ENCODE assay signal across 8 cellular contexts in genomic region chr3:141011511-141012262, GRCh38. TPM values are rescaled to one million over a fixed set of nuclear protein-coding genes. Genes with fewer than 3 reads are reported as not detected.
DNase-seq lines count a peak whose midpoint lies in the region; ATAC-seq, FAIRE-seq and TF ChIP-seq lines count a peak whose summit lies in the region.

No MANE protein-coding gene starts in this region.

- H3K4me2 ChIP-seq in H1 (ENCODE audit: insufficient read depth in 1 of 2, low read depth in 2 of 2, low read length in 2 of 2), result no peak overlapping the region

- FAIRE-seq in H1 (lab: Jason Lieb, UNC), result peak; percentile 80

- no peak overlapping the region for H2AK5ac ChIP-seq in H1 (ENCODE audit: low read depth, low read length)

- peak overlapping the region; percentile 70; the same call in 1 of the 2 replicates for H2AFZ ChIP-seq in H1 (ENCODE audit: low read length)

- no peak overlapping the region for H3K9ac ChIP-seq in H1 (replicated peaks in 1 of 4; ENCODE audit: extremely low read depth in 1 of 4, low read depth in 3 of 4, low read length in 3 of 4)

- no peaks in the 10 kb centered on the region for H4K20me1 ChIP-seq in H1 (replicated peaks in 1 of 2; ENCODE audit: control insufficient read depth in 1 of 2, insufficient read depth in 2 of 2, low read length in 2 of 2)

- WGBS in H1 (ENCODE audit: extremely low coverage in 1 of 2, insufficient coverage in 1 of 2, insufficient read length in 1 of 2, insufficient replicate concordance in 2 of 2, low coverage in 1 of 2, low lambda C conversion rate in 2 of 2, missing lambda C conversion rate in 1 of 2), 2 experiments, result 29% methylated on average over 14 of the region's 14 CpGs; no CpG with 5 or more reads in 1 of the 2 experiments

- DNase-seq in AG09309 (ENCODE audit: low read depth), result no peak
- peak; percentile 70 for DNase-seq in NCI-H82 treated with DMSO at 0.1 percent for 48 hours (lab: John Stamatoyannopoulos, UW; ENCODE audit: unreplicated experiment)
- DNase-seq in activated CD8-positive, alpha-beta memory T cell treated with anti-CD3 and anti-CD28 coated beads for 4 hours (ENCODE audit: low read depth in 2 of 2), result peak; percentile 27
- DNase-seq in H1 (ENCODE audit: low read depth in 1 of 2, low spot score in 2 of 2), result peak; percentile 66 to 98
- DNase-seq in midbrain (lab: John Stamatoyannopoulos, UW), result peak; percentile 59
- DNase-seq in stimulated activated CD8-positive, alpha-beta memory T cell treated with anti-CD3 and anti-CD28 coated beads, Interleukin-4, amount 100 ng/mL, for 1 hour (ENCODE audit: low read depth in 2 of 2, low spot score in 1 of 2), result peak; percentile 32 to 54

- no peak for TF ChIP-seq POLR2A in H1 (IDR thresholded peaks at IDR 0.05; ENCODE audit: control extremely low read depth in 1 of 2, low read depth in 2 of 2, low read length in 2 of 2)

- H4K8ac ChIP-seq in H1 (ENCODE audit: extremely low read depth, insufficient read depth, low read length), result no peak overlapping the region

- H3K23me2 ChIP-seq in H1 (ENCODE audit: low read depth, low read length), result no peaks in the 10 kb centered on the region

- H2BK20ac ChIP-seq in H1 (ENCODE audit: low read length), result no peak overlapping the region

- no peak overlapping the region for H3K23ac ChIP-seq in H1 (ENCODE audit: insufficient read length)

- H4K91ac ChIP-seq in H1 (replicated peaks; ENCODE audit: insufficient read length, low read length), result no peak overlapping the region

- H4K5ac ChIP-seq in H1 (ENCODE audit: insufficient read length, low read depth, low read length), result no peak overlapping the region

- TF ChIP-seq RAD21 in H1 (IDR thresholded peaks at IDR 0.05 in 1 of 2, conservative IDR thresholded peaks at IDR 0.05 in 1 of 2; ENCODE audit: low read depth in 2 of 2, low read length in 2 of 2), result peak; percentile 91 to 94

- no peak overlapping the region for H3K14ac ChIP-seq in H1 (ENCODE audit: insufficient read length)

- H2BK12ac ChIP-seq in H1 (ENCODE audit: low read depth, low read length), result no peak overlapping the region

- no peak overlapping the region for H3K56ac ChIP-seq in H1 (replicated peaks; ENCODE audit: insufficient read length, low read depth, low read length)

- H3K18ac ChIP-seq in H1 (ENCODE audit: extremely low read depth, low read length), result no peak overlapping the region

- no peak overlapping the region for H2BK15ac ChIP-seq in H1 (ENCODE audit: low read length)

- no peak overlapping the region for H3K4ac ChIP-seq in H1 (replicated peaks; ENCODE audit: insufficient read length, low read depth, low read length)

- no peaks in the 10 kb centered on the region for H3K9me3 ChIP-seq in H1 (ENCODE audit: insufficient read depth in 2 of 2, low read depth in 1 of 2, low read length in 1 of 2)

- no peak overlapping the region for H2BK5ac ChIP-seq in H1 (ENCODE audit: low read depth, low read length)

- CTCF ChIA-PET in H1 (lab: Charles Lee; ENCODE audit: partially characterized antibody), result interaction anchor here (0.6 to 12.1 kb wide), 40 partner anchors 8 to 244 kb away, joined by 3 to 123 read pairs (median 5); partner anchors contain the start of gene SPSB4

- no peak overlapping the region for H3K27ac ChIP-seq in H1 (ENCODE audit: low read depth, low read length)

- TF ChIP-seq EP300 in H1 (IDR thresholded peaks at IDR 0.05; ENCODE audit: borderline replicate concordance in 1 of 2, low read depth in 2 of 2, low read length in 2 of 2), result no peak

- peaks cover 0 to 11% (median 0%) of the 10 kb centered on the region in 4 experiments; a peak in 2 of 7 replicates for H3K4me1 ChIP-seq in H1 (replicated peaks in 1 of 4; ENCODE audit: control insufficient read depth in 3 of 4, insufficient read depth in 4 of 4, low read length in 3 of 4)

- peaks cover 0 to 2% (median 0%) of the 10 kb centered on the region in 4 experiments; a peak in 1 of 7 replicates for H3K27me3 ChIP-seq in H1 (replicated peaks in 1 of 4; ENCODE audit: control insufficient read depth in 3 of 4, extremely low read depth in 1 of 4, insufficient read depth in 3 of 4, low read length in 3 of 4)

- POLR2A ChIA-PET in H1 (lab: Charles Lee; ENCODE audit: partially characterized antibody), result interaction anchor here (0.8 to 1.1 kb wide), 2 partner anchors 94 to 146 kb away, joined by 3 read pairs; no protein-coding TSS in a partner anchor

- H3K79me2 ChIP-seq in H1 (ENCODE audit: control insufficient read depth in 1 of 2, insufficient read depth in 2 of 2, low read length in 2 of 2), result no peaks in the 10 kb centered on the region

- TF ChIP-seq CTCF in AG09309 (IDR thresholded peaks at IDR 0.05; ENCODE audit: control insufficient read depth, insufficient read depth, low read depth, low read length, missing control alignments) (peak; percentile 93), H1 (IDR thresholded peaks at IDR 0.05; ENCODE audit: control extremely low read depth in 1 of 3, insufficient read depth in 1 of 3, low read depth in 1 of 3, low read length in 3 of 3) (peak; percentile 91 to 98 (median 96))

- H2BK120ac ChIP-seq in H1 (replicated peaks; ENCODE audit: low read depth, low read length), result no peak overlapping the region

- H3K36me3 ChIP-seq in H1 (ENCODE audit: control insufficient read depth in 2 of 4, insufficient read depth in 4 of 4, low read length in 3 of 4), result no peaks in the 10 kb centered on the region

- H3K79me1 ChIP-seq in H1 (ENCODE audit: low read depth, low read length), result no peaks in the 10 kb centered on the region

- no peak overlapping the region for H3K4me3 ChIP-seq in AG09309 (ENCODE audit: control insufficient read depth, low read depth, low read length)
- no peak overlapping the region for H3K4me3 ChIP-seq in H1 (ENCODE audit: extremely low read depth in 1 of 4, insufficient read depth in 2 of 4, low read depth in 3 of 4, low read length in 4 of 4)

- ATAC-seq in GM18907 (IDR thresholded peaks at IDR 0.05; ENCODE audit: unreplicated experiment) (peak; percentile 68), HG03460 (IDR thresholded peaks at IDR 0.05; ENCODE audit: unreplicated experiment) (peak; percentile 94)

TF ChIP-seq in H1, 55 proteins besides CTCF, POLR2A, EP300 and RAD21:
- TF ChIP-seq TAF7 (optimal IDR thresholded peaks at IDR 0.05; ENCODE audit: borderline replicate concordance, low read depth, low read length) (no peak), RNF2 (IDR thresholded peaks at IDR 0.05; ENCODE audit: borderline replicate concordance, low read depth, low read length, missing control alignments, poor library complexity, severe bottlenecking) (no peak), FOSL1 (IDR thresholded peaks at IDR 0.05; ENCODE audit: insufficient read depth, low read depth, low read length) (no peak), CREB1 (IDR thresholded peaks at IDR 0.05) (no peak), MAX (IDR thresholded peaks at IDR 0.05) (peak; percentile 48; the same call in 1 of the 2 replicates), CHD2 (IDR thresholded peaks at IDR 0.05; ENCODE audit: low read length) (no peak), SIX5 (IDR thresholded peaks at IDR 0.05; ENCODE audit: low read depth, low read length) (no peak), CEBPB (IDR thresholded peaks at IDR 0.05; ENCODE audit: low read depth, low read length) (no peak), SP2 (IDR thresholded peaks at IDR 0.05; ENCODE audit: low read length) (no peak)

RNA-seq across cellular contexts. Expression of gene SPSB4, which starts 39.5 kb away (rescaled TPM):
- total RNA-seq in H1 (2021; fragmentation: NEBNext Ultra II Directional; extraction: Animal tissue kit (Norgen Biotek cat#: 25700)), result 17.2 and 18.1 TPM in 2 replicates
- 15.1 and 17.6 TPM in 2 replicates for polyA plus RNA-seq in H1 (2011; rRNA removed)
- polyA plus RNA-seq in H1 (2011; cell fraction: cytosol; rRNA removed), result 16.5 TPM
- 15.4 TPM for polyA plus RNA-seq in H1 (2011; cell fraction: nucleus; rRNA removed)
- 16.7 to 20.2 TPM (median 19.5 TPM) in 4 replicates for polyA plus RNA-seq in H1 (2012, experiment 1 of 2)
- 30.9 TPM for polyA plus RNA-seq in H1 (2012, experiment 2 of 2)
- polyA plus RNA-seq in H1 (2013, experiment 1 of 2), result 12.7 TPM
- polyA plus RNA-seq in H1 (2013, experiment 2 of 2), result 13.3 TPM
- 12.9 and 17.0 TPM in 2 replicates for polyA minus RNA-seq in H1 (2011; rRNA and poly(A)+ RNA removed)
- polyA minus RNA-seq in H1 (2011; cell fraction: cytosol; rRNA and poly(A)+ RNA removed), result 8.6 TPM
- 18.7 TPM for polyA minus RNA-seq in H1 (2011; cell fraction: nucleus; rRNA and poly(A)+ RNA removed)
